ENCODE assay signal across 9 cellular contexts in genomic region chr10:77889277-77889903, GRCh38. TPM values are rescaled to one million over a fixed set of nuclear protein-coding genes. Genes with fewer than 3 reads are reported as not detected.
A peak's percentile ranks its signal among the peaks of the same experiment; 100 is the strongest.
DNase-seq lines count a peak whose midpoint lies in the region; ATAC-seq and TF ChIP-seq lines count a peak whose summit lies in the region.
"Had no signal": no experiment of that assay in that cellular context is flagged by ENCODE, and none has a peak within 500 bp of the region (broad histone marks: within the 10 kb centered on the region; RNA-seq: fewer than 3 reads in every experiment).

No MANE protein-coding gene starts in this region.

- intact Hi-C loops in PC-3 (cut with micrococcal nuclease), result no loop called here
- intact Hi-C loops in left ventricle myocardium inferior (cut with micrococcal nuclease), result no loop called here

- CTCF ChIA-PET in PC-3 (lab: Charles Lee), result interaction anchor here (0.6 to 1.9 kb wide), 8 partner anchors 10 to 540 kb away, joined by 3 to 17 read pairs (median 4); partner anchors contain the start of gene POLR3A

- ATAC-seq in PC-3 (peak; percentile 94), HG02571 (IDR thresholded peaks at IDR 0.05; ENCODE audit: unreplicated experiment) (no peak), GM19023 (IDR thresholded peaks at IDR 0.05; ENCODE audit: unreplicated experiment) (no peak)

- peak overlapping the region; percentile 71 for H3K27ac ChIP-seq in PC-3 (ENCODE audit: low read length)
- H3K27ac ChIP-seq in left ventricle myocardium inferior (replicated peaks), result peak overlapping the region; percentile 25
- H3K27ac ChIP-seq: KMS-11 had no signal

- peaks cover 99% of the 10 kb centered on the region for H3K79me2 ChIP-seq in PC-3 (ENCODE audit: low read length)

- peaks cover 30% of the 10 kb centered on the region for H3K4me1 ChIP-seq in PC-3 (ENCODE audit: insufficient read depth, low read length)
- H3K4me1 ChIP-seq in left ventricle myocardium inferior, result peaks cover 48% of the 10 kb centered on the region

- TF ChIP-seq CTCF in PC-3 (conservative IDR thresholded peaks at IDR 0.05; ENCODE audit: low read depth, low read length), result no peak
- no peak for TF ChIP-seq CTCF in left ventricle myocardium inferior (IDR thresholded peaks at IDR 0.05; ENCODE audit: borderline replicate concordance)
- TF ChIP-seq CTCF in GM13976 (IDR thresholded peaks at IDR 0.05; ENCODE audit: borderline replicate concordance, control extremely low read depth, extremely low read depth, insufficient read depth, missing control alignments), result no peak

- H3K9ac ChIP-seq in PC-3 (ENCODE audit: low read length), result peak overlapping the region; percentile 52
- H3K9ac ChIP-seq: KMS-11 had no signal

- peak; percentile 55 for DNase-seq in DMS153 treated with DMSO at 0.1 percent for 48 hours (lab: John Stamatoyannopoulos, UW; ENCODE audit: unreplicated experiment)
- peak; percentile 100 for DNase-seq in PC-3
- no peak for DNase-seq in left ventricle myocardium inferior
- peak in 47 of 56 donors; percentile 6 to 82 (median 51) for DNase-seq in nucleus accumbens (lab: John Stamatoyannopoulos, UW)
- no peak for DNase-seq in NCI-H524 (lab: John Stamatoyannopoulos, UW)
- DNase-seq in GM13976 (ENCODE audit: low spot score), result no peak

- in situ Hi-C loops in GM13976 (cut with MboI; ENCODE audit: low sequenced_read_pairs, unreplicated experiment), result no loop called here

- H3K4me3 ChIP-seq in PC-3 (ENCODE audit: low read length), result no peak overlapping the region
- H3K4me3 ChIP-seq in left ventricle myocardium inferior, result no peak overlapping the region

- H3K9me3 ChIP-seq in PC-3 (ENCODE audit: low read length) (no peaks in the 10 kb centered on the region), left ventricle myocardium inferior (replicated peaks) (no peaks in the 10 kb centered on the region)

- H3K27me3 ChIP-seq in PC-3 (ENCODE audit: low read length) (no peaks in the 10 kb centered on the region), left ventricle myocardium inferior (ENCODE audit: low read depth) (no peaks in the 10 kb centered on the region)

- no peaks in the 10 kb centered on the region for H3K9me2 ChIP-seq in PC-3 (replicated peaks; ENCODE audit: low read length)

- no TSS peak for BruUV-seq in PC-3 (replicated peaks; lab: Mats Ljungman, UMichigan)

- H2AFZ ChIP-seq in PC-3 (ENCODE audit: low read length), result no peak overlapping the region

- peaks cover 22% of the 10 kb centered on the region; the same call in 1 of the 2 replicates for H4K20me1 ChIP-seq in PC-3 (ENCODE audit: low read length)

- H3F3A ChIP-seq in PC-3 (ENCODE audit: low read length, unreplicated experiment), result peaks cover 5% of the 10 kb centered on the region

- POLR2A ChIA-PET in PC-3 (lab: Charles Lee; ENCODE audit: unreplicated experiment), result interaction anchor here (0.5 to 0.6 kb wide), 3 partner anchors 20 to 65 kb away, joined by 3 to 17 read pairs (median 4); no protein-coding TSS in a partner anchor

- no peaks in the 10 kb centered on the region for H3K36me3 ChIP-seq in PC-3 (ENCODE audit: low read depth, low read length)
- no peaks in the 10 kb centered on the region for H3K36me3 ChIP-seq in left ventricle myocardium inferior

- peak overlapping the region; percentile 65 for H3K4me2 ChIP-seq in PC-3 (ENCODE audit: low read length)
- H3K4me2 ChIP-seq: KMS-11 had no signal

RNA-seq across cellular contexts. Expression of gene DLG5, which starts 37.2 kb away (rescaled TPM):
- total RNA-seq in PC-3 (2014; rRNA removed), result 118 and 158 TPM in 2 replicates
- total RNA-seq in left ventricle myocardium inferior, result 8.9 TPM

Comparison
In these comparisons a context has a peak if more than half of its experiments do, and no peak if none do; other contexts are left out.
1. DNase-seq: peak in DMS153 treated with DMSO at 0.1 percent for 48 hours (single experiment), PC-3 (single experiment) and nucleus accumbens (47 of 56); none in left ventricle myocardium inferior (single experiment), NCI-H524 (0 of 2) and GM13976 (single experiment).
2. RNA of gene DLG5, which starts 37.2 kb away (total RNA-seq): 118 to 158 TPM in PC-3; 8.9 TPM in left ventricle myocardium inferior (single experiment); every median in the first group is over 10 times any median in the second.